In genomic region chr20:62452475-62453095, GRCh38 we compare ENCODE assay signal across 21 cellular contexts. TPM values are rescaled to one million over a fixed set of nuclear protein-coding genes. Genes with fewer than 3 reads are reported as not detected.
DNase-seq lines count a peak whose midpoint lies in the region; ATAC-seq and TF ChIP-seq lines count a peak whose summit lies in the region.
"Had no signal": no experiment of that assay in that cellular context is flagged by ENCODE, and none has a peak within 500 bp of the region (broad histone marks: within the 10 kb centered on the region; RNA-seq: fewer than 3 reads in every experiment).

No MANE protein-coding gene starts in this region.

- H3K9me3 Mint-ChIP-seq in progenitor cell of endocrine pancreas (ENCODE audit: low read depth), result no peaks in the 10 kb centered on the region
- H3K9me3 Mint-ChIP-seq: GM23338; T-helper 1 cell treated with Interleukin-12 subunit alpha and Interleukin-12 subunit beta and Interleukin-4 antibody, amounts not matched to agents 30 μg/mL and 1 μg/mL, for 36 hours had no signal

- peaks cover 20% of the 10 kb centered on the region for H3K27me3 Mint-ChIP-seq in progenitor cell of endocrine pancreas

- H3K36me3 Mint-ChIP-seq in progenitor cell of endocrine pancreas (ENCODE audit: insufficient read depth), result no peaks in the 10 kb centered on the region

- no peaks in the 10 kb centered on the region for H3K36me3 ChIP-seq in hepatocyte (replicated peaks; ENCODE audit: insufficient read depth, low read depth)
- H3K36me3 ChIP-seq: SJCRH30 had no signal

- no peaks in the 10 kb centered on the region for H3K9me2 ChIP-seq in hepatocyte (replicated peaks; ENCODE audit: insufficient read depth)

- peaks cover 26% of the 10 kb centered on the region for H3K4me1 ChIP-seq in hepatocyte (ENCODE audit: insufficient read depth)

- H3K4me3 Mint-ChIP-seq in progenitor cell of endocrine pancreas (ENCODE audit: low read depth), result no peak overlapping the region
- H3K4me3 Mint-ChIP-seq: GM23338; T-helper 1 cell treated with Interleukin-12 subunit alpha and Interleukin-12 subunit beta and Interleukin-4 antibody, amounts not matched to agents 30 μg/mL and 1 μg/mL, for 36 hours had no signal

- TF ChIP-seq CTCF in RWPE1 (conservative IDR thresholded peaks at IDR 0.05; ENCODE audit: low read depth) (no peak), hepatocyte (IDR thresholded peaks at IDR 0.05; ENCODE audit: poor library complexity) (no peak), progenitor cell of endocrine pancreas (IDR thresholded peaks at IDR 0.05; ENCODE audit: unreplicated experiment) (no peak)

- no peak overlapping the region for H3K4me2 ChIP-seq in hepatocyte
- H3K4me2 ChIP-seq: GM23338 had no signal

- peaks cover 19% of the 10 kb centered on the region for H3K4me1 Mint-ChIP-seq in progenitor cell of endocrine pancreas (ENCODE audit: low read depth)

- CTCF ChIA-PET in RWPE1 (lab: Yijun Ruan, JAX), result no interaction called here

- ATAC-seq in GM21786 (IDR thresholded peaks at IDR 0.05; ENCODE audit: unreplicated experiment) (no peak), HG02610 (IDR thresholded peaks at IDR 0.05; ENCODE audit: unreplicated experiment) (no peak), HG02870 (IDR thresholded peaks at IDR 0.05; ENCODE audit: unreplicated experiment) (no peak)
- ATAC-seq: GM23338 had no signal

- DNase-seq in SIG-M5 treated with dmso at 0.1 percent for 504 hours (lab: John Stamatoyannopoulos, UW; ENCODE audit: unreplicated experiment) (peak; percentile 38), SIG-M5 (lab: John Stamatoyannopoulos, UW) (no peak), RWPE1 (ENCODE audit: low spot score) (peak; percentile 36), hepatocyte (ENCODE audit: low spot score) (peak; percentile 73), progenitor cell of endocrine pancreas (ENCODE audit: low spot score, unreplicated experiment) (no peak)
- DNase-seq: COR-L47, KG1, NCI-H1105 treated with DMSO at 0.1 percent for 48 hours, NCI-H1694, NCI-H748 treated with DMSO at 0.1 percent for 48 hours, SJCRH30 had no signal

- no peak overlapping the region for H3K4me3 ChIP-seq in hepatocyte
- H3K4me3 ChIP-seq: GM23338, SJCRH30 had no signal

- no peaks in the 10 kb centered on the region for H3K27me3 ChIP-seq in hepatocyte

- no peak overlapping the region for H3K27ac ChIP-seq in RWPE1
- H3K27ac ChIP-seq in hepatocyte, result no peak overlapping the region
- H3K27ac ChIP-seq: 22Rv1, SJCRH30 had no signal

- no peak overlapping the region for H2AFZ ChIP-seq in hepatocyte
- H2AFZ ChIP-seq: GM23338 had no signal

- no peak overlapping the region for H3K27ac Mint-ChIP-seq in progenitor cell of endocrine pancreas
- H3K27ac Mint-ChIP-seq: GM23338; T-helper 1 cell treated with Interleukin-12 subunit alpha and Interleukin-12 subunit beta and Interleukin-4 antibody, amounts not matched to agents 30 μg/mL and 1 μg/mL, for 36 hours had no signal

- 67% methylated on average over 17 of the region's 18 CpGs for WGBS in hepatocyte (ENCODE audit: low lambda C conversion rate, missing lambda C conversion rate)

- POLR2A ChIA-PET in RWPE1 (lab: Yijun Ruan, JAX; ENCODE audit: low non-redundant PET), result no interaction called here

- H3K79me2 ChIP-seq in hepatocyte, result no peaks in the 10 kb centered on the region

- H4K20me1 ChIP-seq in hepatocyte (ENCODE audit: insufficient read depth, poor library complexity, severe bottlenecking), result no peaks in the 10 kb centered on the region

- H3K9me3 ChIP-seq in hepatocyte (ENCODE audit: low read depth), result no peaks in the 10 kb centered on the region
- H3K9me3 ChIP-seq: SJCRH30 had no signal

RNA-seq across cellular contexts. Expression of gene GATA5, which starts 23.2 kb away (rescaled TPM):
- total RNA-seq in hepatocyte (22.2 and 28.7 TPM in 2 replicates), progenitor cell of endocrine pancreas (3.8 and 4.8 TPM in 2 replicates)
- 43.5 and 53.6 TPM in 2 replicates for polyA plus RNA-seq in hepatocyte
- total RNA-seq: OCI-LY7, RPMI7951, SJCRH30 had no signal
- polyA plus RNA-seq: AG04450 had no signal

RNA-seq across cellular contexts. Expression of gene RBBP8NL, which starts 25.2 kb away (rescaled TPM):
- total RNA-seq in hepatocyte (4.1 and 5.7 TPM in 2 replicates), progenitor cell of endocrine pancreas (14.4 and 17.5 TPM in 2 replicates)
- 6.4 and 6.9 TPM in 2 replicates for polyA plus RNA-seq in hepatocyte
- total RNA-seq: NCI-H460, OCI-LY7, RPMI7951, SJCRH30 had no signal
- polyA plus RNA-seq: AG04450 had no signal

RNA-seq across cellular contexts. Expression of gene CABLES2, which starts 45.5 kb away (rescaled TPM):
- total RNA-seq in hepatocyte, result 8.6 and 12.0 TPM in 2 replicates
- polyA plus RNA-seq in hepatocyte, result 17.7 and 19.1 TPM in 2 replicates
- total RNA-seq in progenitor cell of endocrine pancreas, result 20.4 and 21.7 TPM in 2 replicates

Comparison
In these comparisons a context has a peak if more than half of its experiments do, and no peak if none do; other contexts are left out.
1. DNase-seq: peak in SIG-M5 treated with dmso at 0.1 percent for 504 hours (single experiment), RWPE1 (single experiment) and hepatocyte (single experiment); none in SIG-M5 (single experiment) and progenitor cell of endocrine pancreas (single experiment).